Comparison of ENCODE assay signal across 20 cellular contexts in the genomic region with DNA sequence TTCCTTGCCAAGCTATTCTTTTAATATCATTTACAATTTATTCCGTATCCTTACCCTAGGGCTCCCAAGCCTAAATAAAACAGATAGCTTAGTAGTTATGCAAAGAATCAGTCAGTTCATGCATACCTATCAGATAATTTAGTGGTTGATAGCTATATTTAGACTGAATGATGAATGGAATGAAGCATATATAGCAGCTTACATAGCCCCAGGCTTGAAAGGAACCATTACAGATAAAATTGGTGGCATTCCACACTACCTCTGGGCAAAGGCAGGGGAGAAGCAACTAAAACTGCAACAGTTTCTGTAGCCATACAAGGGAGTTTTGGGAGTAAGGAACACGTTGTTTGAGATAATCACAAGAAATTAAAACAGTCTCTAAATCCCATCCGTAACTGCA. TPM values are rescaled to one million over a fixed set of nuclear protein-coding genes. Genes with fewer than 3 reads are reported as not detected.
A peak's percentile ranks its signal among the peaks of the same experiment; 100 is the strongest.
DNase-seq lines count a peak whose midpoint lies in the region; ATAC-seq and TF ChIP-seq lines count a peak whose summit lies in the region.
"Had no signal": no experiment of that assay in that cellular context is flagged by ENCODE, and none has a peak within 500 bp of the region (broad histone marks: within the 10 kb centered on the region; RNA-seq: fewer than 3 reads in every experiment).

No MANE protein-coding gene starts in this region.

- no peak overlapping the region for H3K27ac ChIP-seq in SK-N-SH (ENCODE audit: low read depth in 2 of 2, low read length in 1 of 2)
- no peak overlapping the region for H3K27ac ChIP-seq in trophoblast cell (ENCODE audit: low read depth, low read length)
- H3K27ac ChIP-seq: 22Rv1 had no signal

- no peak overlapping the region for H3K9ac ChIP-seq in SK-N-SH
- H3K9ac ChIP-seq in trophoblast cell (ENCODE audit: low read length), result no peak overlapping the region

- H3K4me1 ChIP-seq in SK-N-SH (ENCODE audit: control insufficient read depth in 1 of 2, insufficient read depth in 2 of 2, low read depth in 1 of 2, low read length in 1 of 2), result no peaks in the 10 kb centered on the region
- H3K4me1 ChIP-seq in trophoblast cell (ENCODE audit: control insufficient read depth in 1 of 2, insufficient read depth in 2 of 2, low read length in 2 of 2), result peaks cover 0 to 4% of the 10 kb centered on the region in 2 experiments
- no peaks in the 10 kb centered on the region for H3K4me1 ChIP-seq in mucosa of descending colon (ENCODE audit: low read depth)
- no peaks in the 10 kb centered on the region for H3K4me1 ChIP-seq in BE2C

- no peak for TF ChIP-seq EP300 in SK-N-SH (IDR thresholded peaks at IDR 0.05; ENCODE audit: borderline replicate concordance in 1 of 2, low read depth in 1 of 2, low read length in 1 of 2)

- WGBS in SK-N-SH (ENCODE audit: low lambda C conversion rate), result 19% methylated on average over 3 of the region's 3 CpGs
- no CpG with 5 or more reads among the region's 3 CpGs for WGBS in trophoblast cell (ENCODE audit: extremely low coverage, insufficient coverage, insufficient read length)

- POLR2A ChIA-PET in SK-N-SH (lab: Yijun Ruan, JAX), result no interaction called here

- TF ChIP-seq RAD21 in SK-N-SH (IDR thresholded peaks at IDR 0.05; ENCODE audit: low read length), result no peak

- ATAC-seq in SK-N-SH treated with all-trans-retinoic acid at 6 μM for 48 hours, result no peak
- ATAC-seq in mucosa of descending colon, result no peak
- ATAC-seq: CD8-positive, alpha-beta T cell; HCT116; K562; Panc1 had no signal

- H3F3A ChIP-seq in SK-N-SH (replicated peaks; ENCODE audit: insufficient read depth), result no peaks in the 10 kb centered on the region

- CTCF ChIA-PET in SK-N-SH (lab: Yijun Ruan, JAX), result interaction anchor here (0.7 to 1.3 kb wide), 3 partner anchors 12 to 50 kb away, joined by 3 read pairs; no protein-coding TSS in a partner anchor

- H3K4me3 ChIP-seq in SK-N-SH (ENCODE audit: low read depth in 2 of 2, low read length in 1 of 2), result no peak overlapping the region
- H3K4me3 ChIP-seq in fibroblast of the aortic adventitia (ENCODE audit: low read depth, low read length), result no peak overlapping the region
- H3K4me3 ChIP-seq in trophoblast cell (ENCODE audit: low read depth, low read length), result no peak overlapping the region
- H3K4me3 ChIP-seq in mucosa of descending colon, result no peak overlapping the region
- no peak overlapping the region for H3K4me3 ChIP-seq in BE2C (ENCODE audit: low read depth, low read length)
- H3K4me3 ChIP-seq: K562 had no signal

- no peak overlapping the region for H4K8ac ChIP-seq in trophoblast cell (ENCODE audit: low read depth, low read length)

- no peak overlapping the region for H4K12ac ChIP-seq in trophoblast cell (ENCODE audit: low read depth, low read length)

- TF ChIP-seq CTCF in SK-N-SH (IDR thresholded peaks at IDR 0.05) (no peak), fibroblast of the aortic adventitia (IDR thresholded peaks at IDR 0.05; ENCODE audit: insufficient read depth, low read length) (no peak), mucosa of descending colon (IDR thresholded peaks at IDR 0.05) (no peak), BE2C (IDR thresholded peaks at IDR 0.05; ENCODE audit: low read depth, low read length) (no peak)

- H3K4me2 ChIP-seq in SK-N-SH, result no peak overlapping the region
- H3K4me2 ChIP-seq in trophoblast cell (ENCODE audit: low read length), result no peak overlapping the region

- intact Hi-C loops in mucosa of descending colon (cut with DNase I, micrococcal nuclease), result no loop called here

- H2BK5ac ChIP-seq in trophoblast cell (ENCODE audit: low read depth, low read length, poor library complexity), result no peak overlapping the region

- H2BK12ac ChIP-seq in trophoblast cell (ENCODE audit: low read length), result no peak overlapping the region

- H3K79me2 ChIP-seq in SK-N-SH (ENCODE audit: insufficient read depth) (no peaks in the 10 kb centered on the region), trophoblast cell (ENCODE audit: control insufficient read depth, insufficient read depth, low read length, poor library complexity) (no peaks in the 10 kb centered on the region)

- DNase-seq in SK-N-SH (no peak), NCI-H526 (lab: John Stamatoyannopoulos, UW) (peak; percentile 80 to 81), fibroblast of the aortic adventitia (ENCODE audit: low read depth) (peak; percentile 6), trophoblast cell (peak; percentile 44 to 84), mucosa of descending colon (no peak), BE2C (no peak)
- no peak for DNase-seq in activated CD8-positive, alpha-beta memory T cell treated with anti-CD3 and anti-CD28 coated beads, Interleukin-2, amount 50 U/mL, for 48 hours
- DNase-seq: CD8-positive, alpha-beta T cell; DMS 273 treated with DMSO at 0.1 percent for 48 hours; GF-D8; NCI-H1436; NCI-H2029 treated with DMSO at 0.1 percent for 48 hours; NCI-H510A; SHP77 treated with DMSO at 0.1 percent for 48 hours had no signal

- H3K27me3 ChIP-seq in SK-N-SH (ENCODE audit: insufficient read depth) (no peaks in the 10 kb centered on the region; the same call in 1 of the 2 replicates), trophoblast cell (ENCODE audit: insufficient read depth, low read length) (no peaks in the 10 kb centered on the region), BE2C (no peaks in the 10 kb centered on the region)

- H3K79me1 ChIP-seq in trophoblast cell (ENCODE audit: low read length), result peaks cover 3% of the 10 kb centered on the region

- H4K91ac ChIP-seq in trophoblast cell (ENCODE audit: low read depth, low read length), result no peak overlapping the region

- H3K14ac ChIP-seq in trophoblast cell (ENCODE audit: low read length), result no peak overlapping the region

- H2BK120ac ChIP-seq in trophoblast cell (ENCODE audit: insufficient read depth, low read length, poor library complexity), result no peak overlapping the region

- H3K36me3 ChIP-seq in SK-N-SH (replicated peaks in 1 of 2; ENCODE audit: control insufficient read depth in 1 of 2, insufficient read depth in 2 of 2, low read length in 1 of 2) (no peaks in the 10 kb centered on the region), trophoblast cell (ENCODE audit: control insufficient read depth in 1 of 2, insufficient read depth in 2 of 2, low read length in 2 of 2) (no peaks in the 10 kb centered on the region), mucosa of descending colon (ENCODE audit: low read depth) (no peaks in the 10 kb centered on the region), BE2C (no peaks in the 10 kb centered on the region)

- no peak overlapping the region for H3K23ac ChIP-seq in trophoblast cell (ENCODE audit: low read length)

- H2AFZ ChIP-seq in SK-N-SH (ENCODE audit: low read depth) (no peak overlapping the region), trophoblast cell (ENCODE audit: insufficient read depth, low read length, poor library complexity) (no peak overlapping the region)

- no peaks in the 10 kb centered on the region for H3K9me2 ChIP-seq in SK-N-SH

- H3K9me3 ChIP-seq in SK-N-SH (no peaks in the 10 kb centered on the region), trophoblast cell (ENCODE audit: insufficient read depth, low read depth, low read length) (no peaks in the 10 kb centered on the region), mucosa of descending colon (no peaks in the 10 kb centered on the region), BE2C (no peaks in the 10 kb centered on the region)

- no peak overlapping the region for H3K4ac ChIP-seq in trophoblast cell (ENCODE audit: low read depth, low read length)

- no peaks in the 10 kb centered on the region for H4K20me1 ChIP-seq in SK-N-SH (ENCODE audit: insufficient read depth)

- H3K18ac ChIP-seq in trophoblast cell (ENCODE audit: low read length), result no peak overlapping the region

- H2AK5ac ChIP-seq in trophoblast cell (ENCODE audit: low read length), result no peak overlapping the region

TF ChIP-seq in SK-N-SH treated with all-trans-retinoic acid at 6 μM for 48 hours, 23 proteins besides CTCF, POLR2A, EP300 and RAD21:
- no peak for TF ChIP-seq GLIS3 (CRISPR knock-in tag; IDR thresholded peaks at IDR 0.05)
- TF ChIP-seq ISL1 (CRISPR knock-in tag; IDR thresholded peaks at IDR 0.05), result peak; percentile 46; the same call in 1 of the 2 replicates

TF ChIP-seq in SK-N-SH, 30 proteins besides CTCF, POLR2A, EP300 and RAD21 (continues in another document):
- TF ChIP-seq TCF12 (IDR thresholded peaks at IDR 0.05), result no peak
- no peak for TF ChIP-seq MXI1 (IDR thresholded peaks at IDR 0.05; ENCODE audit: low read depth, low read length)
- TF ChIP-seq, protein P1, sequence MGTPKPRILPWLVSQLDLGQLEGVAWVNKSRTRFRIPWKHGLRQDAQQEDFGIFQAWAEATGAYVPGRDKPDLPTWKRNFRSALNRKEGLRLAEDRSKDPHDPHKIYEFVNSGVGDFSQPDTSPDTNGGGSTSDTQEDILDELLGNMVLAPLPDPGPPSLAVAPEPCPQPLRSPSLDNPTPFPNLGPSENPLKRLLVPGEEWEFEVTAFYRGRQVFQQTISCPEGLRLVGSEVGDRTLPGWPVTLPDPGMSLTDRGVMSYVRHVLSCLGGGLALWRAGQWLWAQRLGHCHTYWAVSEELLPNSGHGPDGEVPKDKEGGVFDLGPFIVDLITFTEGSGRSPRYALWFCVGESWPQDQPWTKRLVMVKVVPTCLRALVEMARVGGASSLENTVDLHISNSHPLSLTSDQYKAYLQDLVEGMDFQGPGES (IDR thresholded peaks at IDR 0.05; ENCODE audit: low read depth, low read length), result no peak
- no peak for TF ChIP-seq POLR2AphosphoS5 (IDR thresholded peaks at IDR 0.05; ENCODE audit: low read depth, low read length)
- TF ChIP-seq, protein P2, sequence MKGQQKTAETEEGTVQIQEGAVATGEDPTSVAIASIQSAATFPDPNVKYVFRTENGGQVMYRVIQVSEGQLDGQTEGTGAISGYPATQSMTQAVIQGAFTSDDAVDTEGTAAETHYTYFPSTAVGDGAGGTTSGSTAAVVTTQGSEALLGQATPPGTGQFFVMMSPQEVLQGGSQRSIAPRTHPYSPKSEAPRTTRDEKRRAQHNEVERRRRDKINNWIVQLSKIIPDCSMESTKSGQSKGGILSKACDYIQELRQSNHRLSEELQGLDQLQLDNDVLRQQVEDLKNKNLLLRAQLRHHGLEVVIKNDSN (IDR thresholded peaks at IDR 0.05; ENCODE audit: borderline replicate concordance, low read depth), result no peak
- TF ChIP-seq NRF1 (IDR thresholded peaks at IDR 0.05; ENCODE audit: low read depth, low read length), result no peak

RNA-seq across cellular contexts. Expression of a gene that starts 2.7 kb away (rescaled TPM):
- polyA plus RNA-seq in SK-N-SH (2012; rRNA removed), result not detected in 2 replicates
- 0.01 TPM in 1 of 2 replicates, not detected in the other for polyA plus RNA-seq in SK-N-SH (2012; cell fraction: cytosol; rRNA removed)
- not detected in 2 replicates for polyA plus RNA-seq in SK-N-SH (2012; cell fraction: nucleus; rRNA removed)
- total RNA-seq in fibroblast of the aortic adventitia (ENCODE audit: low replicate concordance) (0.09 TPM in 1 of 2 replicates, not detected in the other), mucosa of descending colon (10 to 100 TPM; 23.1 to 40.8 (median 23.2) TPM)
- polyA plus RNA-seq in trophoblast cell (2013), result 2.5 and 2.6 TPM in 2 replicates
- polyA plus RNA-seq in BE2C (2012; ENCODE audit: insufficient read depth, insufficient read length, low read depth), result not detected
- total RNA-seq: CD8-positive, alpha-beta T cell had no signal
- polyA plus RNA-seq: BJ had no signal

Comparison
In these comparisons a context has a peak if more than half of its experiments do, and no peak if none do; other contexts are left out.
1. DNase-seq: peak in NCI-H526 (2 of 2), fibroblast of the aortic adventitia (single experiment) and trophoblast cell (2 of 2); none in SK-N-SH (single experiment), mucosa of descending colon (0 of 3), BE2C (single experiment) and activated CD8-positive, alpha-beta memory T cell treated with anti-CD3 and anti-CD28 coated beads, Interleukin-2, amount 50 U/mL, for 48 hours (single experiment).
2. RNA of a gene that starts 2.7 kb away (total RNA-seq): 23.1 to 40.8 TPM in mucosa of descending colon; 0.09 TPM in fibroblast of the aortic adventitia; every median in the first group is over 10 times any median in the second.